ENCODE assay signal across 15 cellular contexts in genomic region chr4:132062611-132063239, GRCh38.
DNase-seq lines count a peak whose midpoint lies in the region; ATAC-seq and TF ChIP-seq lines count a peak whose summit lies in the region.
"Had no signal": no experiment of that assay in that cellular context is flagged by ENCODE, and none has a peak within 500 bp of the region (broad histone marks: within the 10 kb centered on the region; RNA-seq: fewer than 3 reads in every experiment).

No MANE protein-coding gene starts in this region.

- no peak overlapping the region for H3K56ac ChIP-seq in IMR-90 (ENCODE audit: extremely low read depth, insufficient read depth, low read length)

- POLR2A ChIA-PET in IMR-90 (lab: Charles Lee; ENCODE audit: unreplicated experiment), result no interaction called here

- no peak overlapping the region for H3K23ac ChIP-seq in IMR-90 (ENCODE audit: low read depth, low read length)

- H2AK9ac ChIP-seq in IMR-90 (replicated peaks; ENCODE audit: low read depth, low read length, poor library complexity), result no peak overlapping the region

- no peak for ATAC-seq in IMR-90 (ENCODE audit: low read depth)
- peak; percentile 12 to 39 for ATAC-seq in lower lobe of right lung
- ATAC-seq: A549, HepG2 had no signal

- H3K79me2 ChIP-seq in OCI-LY1 (ENCODE audit: insufficient read depth, low read length), result no peaks in the 10 kb centered on the region

- no peak overlapping the region for H2BK15ac ChIP-seq in IMR-90 (ENCODE audit: low read depth, low read length)

- 0 out of 2 replicates have a peak overlapping the region, but pooled peaks have one; percentile 16 for H2AK5ac ChIP-seq in IMR-90 (ENCODE audit: low read depth, low read length)

- no peak overlapping the region for H2BK20ac ChIP-seq in IMR-90 (ENCODE audit: low read depth, low read length)

- H3K9me1 ChIP-seq in IMR-90 (ENCODE audit: insufficient read depth, low read length), result no peaks in the 10 kb centered on the region

- H3K27me3 ChIP-seq in IMR-90 (ENCODE audit: control insufficient read depth, insufficient read depth, low read length) (no peaks in the 10 kb centered on the region), OCI-LY1 (ENCODE audit: insufficient read depth, low read length) (no peaks in the 10 kb centered on the region), lower lobe of right lung (ENCODE audit: low read depth) (no peaks in the 10 kb centered on the region), testis (no peaks in the 10 kb centered on the region)
- H3K27me3 ChIP-seq: BE2C had no signal

- DNase-seq in IMR-90 (no peak), lower lobe of right lung (no peak), testis (no peak), KG1 (lab: John Stamatoyannopoulos, UW) (no peak), iPS-NIHi11 (ENCODE audit: low spot score) (no peak), GDM1 (lab: John Stamatoyannopoulos, UW) (no peak)
- DNase-seq: BE2C; CD4-positive, alpha-beta memory T cell; DMS79; GOT3; H9 had no signal

- H3K4me3 ChIP-seq in IMR-90 (ENCODE audit: insufficient read depth, low read depth, low read length) (no peak overlapping the region), OCI-LY1 (ENCODE audit: low read depth, low read length, poor library complexity, severe bottlenecking) (no peak overlapping the region), lower lobe of right lung (no peak overlapping the region), testis (peak overlapping the region; percentile 12 to 40)
- H3K4me3 ChIP-seq: A549 had no signal

- H3F3A ChIP-seq in OCI-LY1 (ENCODE audit: insufficient read depth, low read length), result no peaks in the 10 kb centered on the region

- dilution Hi-C loops in IMR-90 (cut with HindIII; ENCODE audit: low sequenced_read_pairs, unreplicated experiment), result no loop called here

- H3K4ac ChIP-seq in IMR-90 (ENCODE audit: low read depth, low read length), result no peak overlapping the region

- no peak overlapping the region for H4K5ac ChIP-seq in IMR-90 (ENCODE audit: low read depth, low read length)

- WGBS in IMR-90 (ENCODE audit: extremely low coverage in 2 of 2, insufficient read length in 1 of 2), 2 experiments, result 98% methylated on average over 9 of the region's 31 CpGs; no CpG with 5 or more reads in 1 of the 2 experiments
- WGBS in testis, 2 donors, result 81 to 84% methylated on average over 12 to 22 of the region's 31 CpGs

- H3K4me1 ChIP-seq in IMR-90 (ENCODE audit: control insufficient read depth, insufficient read depth, low read length) (peaks cover 2% of the 10 kb centered on the region; the same call in 1 of the 2 replicates), OCI-LY1 (ENCODE audit: insufficient read depth, low read length, severe bottlenecking) (peaks cover 8% of the 10 kb centered on the region), lower lobe of right lung (no peaks in the 10 kb centered on the region), testis (no peaks in the 10 kb centered on the region)
- H3K4me1 ChIP-seq: A549 had no signal

- no TSS peak for BruUV-seq in IMR-90 (replicated peaks; lab: Mats Ljungman, UMichigan)

- no peak overlapping the region for H3K18ac ChIP-seq in IMR-90 (ENCODE audit: low read depth, low read length)

- TF ChIP-seq POLR2A in IMR-90 (IDR thresholded peaks at IDR 0.05; ENCODE audit: low read depth, low read length) (no peak), testis (IDR thresholded peaks at IDR 0.05) (no peak)

- no peaks in the 10 kb centered on the region; the same call in 1 of the 2 replicates for H3K9me3 ChIP-seq in IMR-90 (ENCODE audit: control insufficient read depth, insufficient read depth, low read length)
- peaks cover 30% of the 10 kb centered on the region for H3K9me3 ChIP-seq in OCI-LY1 (ENCODE audit: low read length)
- no peaks in the 10 kb centered on the region for H3K9me3 ChIP-seq in lower lobe of right lung
- H3K9me3 ChIP-seq in testis, result no peaks in the 10 kb centered on the region
- H3K9me3 ChIP-seq: A549, BE2C had no signal

- no peak overlapping the region for H2AFZ ChIP-seq in IMR-90 (replicated peaks; ENCODE audit: low read length, poor library complexity)
- H2AFZ ChIP-seq in OCI-LY1 (ENCODE audit: low read length), result 0 out of 2 replicates have a peak overlapping the region, but pooled peaks have one; percentile 23

- H3K9ac ChIP-seq in IMR-90 (ENCODE audit: low read depth, low read length) (no peak overlapping the region), OCI-LY1 (ENCODE audit: low read length) (no peak overlapping the region)

- CTCF ChIA-PET in IMR-90 (lab: Yijun Ruan, JAX), result no interaction called here

- intact Hi-C loops in IMR-90 (cut with micrococcal nuclease) (no loop called here), lower lobe of right lung (cut with DNase I) (no loop called here), testis (cut with DNase I; ENCODE audit: low total_unique reads) (no loop called here)

- no peak overlapping the region for H3K27ac ChIP-seq in IMR-90 (ENCODE audit: insufficient read depth, low read length)
- no peak overlapping the region for H3K27ac ChIP-seq in OCI-LY1 (ENCODE audit: low read depth, low read length, poor library complexity, severe bottlenecking)
- H3K27ac ChIP-seq in lower lobe of right lung, result no peak overlapping the region
- no peak overlapping the region for H3K27ac ChIP-seq in testis
- H3K27ac ChIP-seq: A549, C4-2B had no signal

- TF ChIP-seq CTCF in IMR-90 (conservative IDR thresholded peaks at IDR 0.05; ENCODE audit: low read depth, low read length), result no peak
- TF ChIP-seq CTCF in OCI-LY1 (IDR thresholded peaks at IDR 0.05; ENCODE audit: low read length), result no peak
- TF ChIP-seq CTCF in lower lobe of right lung (IDR thresholded peaks at IDR 0.05), result no peak
- TF ChIP-seq CTCF in testis (IDR thresholded peaks at IDR 0.05), result no peak

- H2BK120ac ChIP-seq in IMR-90 (ENCODE audit: low read depth, low read length), result no peak overlapping the region

- no peaks in the 10 kb centered on the region for H3K79me1 ChIP-seq in IMR-90 (ENCODE audit: low read depth in 1 of 2, low read length in 2 of 2)

- H4K91ac ChIP-seq in IMR-90 (ENCODE audit: insufficient read depth, low read depth, low read length), result no peak overlapping the region

- H3K9me2 ChIP-seq in OCI-LY1 (ENCODE audit: low read depth, low read length), result no peaks in the 10 kb centered on the region

- H3K4me2 ChIP-seq in IMR-90 (ENCODE audit: low read depth, low read length) (no peak overlapping the region), OCI-LY1 (ENCODE audit: low read length) (no peak overlapping the region)
- H3K4me2 ChIP-seq: A549 had no signal

- no peak for TF ChIP-seq RAD21 in IMR-90 (IDR thresholded peaks at IDR 0.05; ENCODE audit: low read length)

- no peak overlapping the region for H4K8ac ChIP-seq in IMR-90 (ENCODE audit: low read depth in 2 of 2, low read length in 2 of 2)

- H3K36me3 ChIP-seq in IMR-90 (ENCODE audit: control insufficient read depth, insufficient read depth, low read length), result no peaks in the 10 kb centered on the region
- H3K36me3 ChIP-seq in OCI-LY1 (ENCODE audit: insufficient read depth, low read length), result no peaks in the 10 kb centered on the region; the same call in 1 of the 2 replicates
- H3K36me3 ChIP-seq in lower lobe of right lung, result no peaks in the 10 kb centered on the region
- H3K36me3 ChIP-seq in testis (ENCODE audit: low read depth, missing control alignments), result no peaks in the 10 kb centered on the region
- H3K36me3 ChIP-seq: BE2C had no signal

- in situ Hi-C loops in IMR-90 (cut with MboI; ENCODE audit: low sequenced_read_pairs), result no loop called here

- no peak overlapping the region for H2BK5ac ChIP-seq in IMR-90 (ENCODE audit: low read depth, low read length, poor library complexity, severe bottlenecking)

- no peak overlapping the region for H3K14ac ChIP-seq in IMR-90 (replicated peaks; ENCODE audit: low read depth, low read length)

- H4K20me1 ChIP-seq in IMR-90 (ENCODE audit: insufficient read depth, low read length) (no peaks in the 10 kb centered on the region), OCI-LY1 (ENCODE audit: insufficient read depth, low read length) (no peaks in the 10 kb centered on the region)

TF ChIP-seq in IMR-90, 13 proteins besides CTCF, POLR2A, EP300 and RAD21:
- no peak for TF ChIP-seq USF2 (IDR thresholded peaks at IDR 0.05; ENCODE audit: low read depth, low read length)
- TF ChIP-seq MAZ (IDR thresholded peaks at IDR 0.05; ENCODE audit: borderline replicate concordance, low read depth, low read length), result no peak
- TF ChIP-seq CEBPB (IDR thresholded peaks at IDR 0.05; ENCODE audit: low read depth, low read length), result no peak
- no peak for TF ChIP-seq FOS (IDR thresholded peaks at IDR 0.05; ENCODE audit: low read depth, low read length)
- no peak for TF ChIP-seq SMC3 (IDR thresholded peaks at IDR 0.05; ENCODE audit: low read depth, low read length)
TF ChIP-seq in IMR-90: peak in this region for 0.

Comparison
In these comparisons a context has a peak if more than half of its experiments do, and no peak if none do; other contexts are left out.
1. H3K4me3 ChIP-seq: peak in testis (2 of 2); none in IMR-90 (single experiment), OCI-LY1 (single experiment) and lower lobe of right lung (single experiment).